Comparison of ENCODE assay signal across 1 cellular context in the genomic region with DNA sequence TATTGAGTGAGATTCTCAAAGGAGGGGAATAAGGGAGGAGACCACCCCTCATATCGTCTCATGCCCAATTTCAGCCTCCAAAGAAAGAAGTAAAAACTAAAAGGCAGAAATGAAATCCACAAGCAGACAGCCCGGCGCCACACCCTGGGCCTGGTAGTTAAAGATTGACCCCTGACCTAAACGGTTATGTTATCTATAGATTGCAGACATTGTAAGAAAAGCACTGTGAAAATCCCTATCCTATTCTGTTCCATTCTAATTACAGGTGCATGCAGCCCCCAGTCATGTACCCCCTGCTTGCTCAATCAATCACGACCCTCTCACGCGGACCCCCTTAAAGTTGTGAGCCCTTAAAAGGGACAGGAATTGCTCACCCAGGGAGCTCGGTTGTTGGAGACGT.
TF ChIP-seq lines count a peak whose summit lies in the region.
"Not testable (repeated sequence)": the region's sequence is repeated elsewhere in the genome, so short reads cannot be mapped to it uniquely, and the experiment has no call there.

No MANE protein-coding gene starts in this region.

TF ChIP-seq in K562, 482 proteins besides CTCF, POLR2A, EP300 and RAD21:
- TF ChIP-seq TAL1 (IDR thresholded peaks at IDR 0.05) (peak; percentile 50), NR2C2 (tag; IDR thresholded peaks at IDR 0.05) (peak; percentile 37; the same call in 1 of the 2 replicates), NR2C1 (IDR thresholded peaks at IDR 0.05) (peak; percentile 89), NR2C1 (tag; IDR thresholded peaks at IDR 0.05) (peak; percentile 74), TRIM28 (IDR thresholded peaks at IDR 0.05) (0 out of 2 replicates have a peak, but pooled peaks have one; percentile 40), FOXM1 (IDR thresholded peaks at IDR 0.05; ENCODE audit: low read depth) (peak; percentile 58), MYBL2 (IDR thresholded peaks at IDR 0.05; ENCODE audit: low read depth) (peak; percentile 76), CBFA2T3 (IDR thresholded peaks at IDR 0.05) (peak; percentile 72), ARID1B (IDR thresholded peaks at IDR 0.05) (peak; percentile 51), SMAD4 (CRISPR knock-in tag; conservative IDR thresholded peaks at IDR 0.05) (peak; percentile 44; the same call in 1 of the 2 replicates), TRIM24 (IDR thresholded peaks at IDR 0.05) (peak; percentile 50 to 75; a peak in 3 of 4 replicates), CC2D1A (IDR thresholded peaks at IDR 0.05) (peak; percentile 79; the same call in 1 of the 2 replicates), CBFA2T2 (conservative IDR thresholded peaks at IDR 0.05) (peak; percentile 42; the same call in 1 of the 2 replicates)
- not testable (repeated sequence) for TF ChIP-seq NR2C2 (CRISPR knock-in tag; IDR thresholded peaks at IDR 0.05); FOXM1 (CRISPR knock-in tag; IDR thresholded peaks at IDR 0.05; ENCODE audit: low read depth); MYBL2 (CRISPR knock-in tag; IDR thresholded peaks at IDR 0.05; ENCODE audit: borderline replicate concordance)
